ENCODE assay signal across 20 cellular contexts in genomic region chr10:1872151-1872726, GRCh38.
DNase-seq lines count a peak whose midpoint lies in the region; ATAC-seq and TF ChIP-seq lines count a peak whose summit lies in the region.
"Had no signal": no experiment of that assay in that cellular context is flagged by ENCODE, and none has a peak within 500 bp of the region (broad histone marks: within the 10 kb centered on the region; RNA-seq: fewer than 3 reads in every experiment).

No MANE protein-coding gene starts in this region.

- H3K36me3 Mint-ChIP-seq in activated CD4-positive, alpha-beta T cell treated with anti-CD3 and anti-CD28 coated beads, Interleukin-2, amount 10 ng/mL, durations not matched to agents 24 days and 14 days (ENCODE audit: low read depth): no peaks in the 10 kb centered on the region
- H3K36me3 Mint-ChIP-seq in activated T-helper 1 cell treated with anti-CD3 and anti-CD28 coated beads, Interleukin-12 subunit alpha, Interleukin-12 subunit beta, Interleukin-2, Interleukin-4 antibody, amounts not matched to agents 30 ng/mL and 10 ng/mL and 1 ng/mL, durations not matched to agents 14 hours and 24 hours and 36 hours (ENCODE audit: low read depth): no peaks in the 10 kb centered on the region
- no peaks in the 10 kb centered on the region for H3K36me3 Mint-ChIP-seq in neural progenitor cell
- H3K36me3 Mint-ChIP-seq: CD8-positive, alpha-beta memory T cell had no signal

- H3K27ac ChIP-seq in esophagus muscularis mucosa (replicated peaks in 1 of 4) (no peak overlapping the region), neural progenitor cell (no peak overlapping the region)
- H3K27ac ChIP-seq: 22Rv1, C4-2B had no signal

- H4K20me1 ChIP-seq in neural progenitor cell (ENCODE audit: low read depth): no peaks in the 10 kb centered on the region

- no peaks in the 10 kb centered on the region for H3K79me2 ChIP-seq in neural progenitor cell (ENCODE audit: low read depth)

- no peak for ATAC-seq in HG03342 (IDR thresholded peaks at IDR 0.05; ENCODE audit: unreplicated experiment)
- ATAC-seq: GM12878, GM23338, HCT116 had no signal

- TF ChIP-seq POLR2A in esophagus muscularis mucosa (IDR thresholded peaks at IDR 0.05; ENCODE audit: low read depth): no peak

- intact Hi-C loops in activated CD4-positive, alpha-beta T cell treated with anti-CD3 and anti-CD28 coated beads, Interleukin-2, amount 10 ng/mL, durations not matched to agents 24 days and 14 days (cut with micrococcal nuclease): no loop called here
- intact Hi-C loops in esophagus muscularis mucosa (cut with DNase I): no loop called here
- intact Hi-C loops in activated T-helper 1 cell treated with anti-CD3 and anti-CD28 coated beads, Interleukin-12 subunit alpha, Interleukin-12 subunit beta, Interleukin-2, Interleukin-4 antibody, amounts not matched to agents 30 ng/mL and 10 ng/mL and 1 ng/mL, durations not matched to agents 14 hours and 24 hours and 36 hours (cut with micrococcal nuclease): no loop called here

- H3K4me1 Mint-ChIP-seq in activated CD4-positive, alpha-beta T cell treated with anti-CD3 and anti-CD28 coated beads, Interleukin-2, amount 10 ng/mL, durations not matched to agents 24 days and 14 days: no peaks in the 10 kb centered on the region
- H3K4me1 Mint-ChIP-seq in activated T-helper 1 cell treated with anti-CD3 and anti-CD28 coated beads, Interleukin-12 subunit alpha, Interleukin-12 subunit beta, Interleukin-2, Interleukin-4 antibody, amounts not matched to agents 30 ng/mL and 10 ng/mL and 1 ng/mL, durations not matched to agents 14 hours and 24 hours and 36 hours (ENCODE audit: low read depth): no peaks in the 10 kb centered on the region
- H3K4me1 Mint-ChIP-seq in neural progenitor cell: peaks cover 4% of the 10 kb centered on the region
- H3K4me1 Mint-ChIP-seq: CD8-positive, alpha-beta memory T cell; GM23338 had no signal

- H3K27ac Mint-ChIP-seq in activated CD4-positive, alpha-beta T cell treated with anti-CD3 and anti-CD28 coated beads, Interleukin-2, amount 10 ng/mL, durations not matched to agents 24 days and 14 days: no peak overlapping the region
- no peak overlapping the region for H3K27ac Mint-ChIP-seq in activated T-helper 1 cell treated with anti-CD3 and anti-CD28 coated beads, Interleukin-12 subunit alpha, Interleukin-12 subunit beta, Interleukin-2, Interleukin-4 antibody, amounts not matched to agents 30 ng/mL and 10 ng/mL and 1 ng/mL, durations not matched to agents 14 hours and 24 hours and 36 hours
- H3K27ac Mint-ChIP-seq in neural progenitor cell: no peak overlapping the region
- H3K27ac Mint-ChIP-seq: CD4-positive, alpha-beta T cell; GM23338; H9 had no signal

- H3K4me2 ChIP-seq in neural progenitor cell: no peak overlapping the region
- H3K4me2 ChIP-seq: GM23338 had no signal

- H3K9me3 Mint-ChIP-seq in activated CD4-positive, alpha-beta T cell treated with anti-CD3 and anti-CD28 coated beads, Interleukin-2, amount 10 ng/mL, durations not matched to agents 24 days and 14 days: no peaks in the 10 kb centered on the region
- no peaks in the 10 kb centered on the region for H3K9me3 Mint-ChIP-seq in activated T-helper 1 cell treated with anti-CD3 and anti-CD28 coated beads, Interleukin-12 subunit alpha, Interleukin-12 subunit beta, Interleukin-2, Interleukin-4 antibody, amounts not matched to agents 30 ng/mL and 10 ng/mL and 1 ng/mL, durations not matched to agents 14 hours and 24 hours and 36 hours
- H3K9me3 Mint-ChIP-seq in neural progenitor cell: peaks cover 6% of the 10 kb centered on the region

- WGBS in esophagus muscularis mucosa: 74% methylated on average over 7 of the region's 7 CpGs

- no peak overlapping the region for H3K4me3 ChIP-seq in esophagus muscularis mucosa
- no peak overlapping the region for H3K4me3 ChIP-seq in neural progenitor cell
- H3K4me3 ChIP-seq: GM12878, GM23338 had no signal

- no peak overlapping the region for H3K9ac ChIP-seq in neural progenitor cell

- TF ChIP-seq CTCF in esophagus muscularis mucosa (IDR thresholded peaks at IDR 0.05) (no peak), neural progenitor cell (IDR thresholded peaks at IDR 0.05) (no peak)

- H3F3A ChIP-seq in neural progenitor cell (ENCODE audit: low read depth): no peaks in the 10 kb centered on the region

- no peaks in the 10 kb centered on the region for H3K4me1 ChIP-seq in esophagus muscularis mucosa
- H3K4me1 ChIP-seq in neural progenitor cell: no peaks in the 10 kb centered on the region
- H3K4me1 ChIP-seq: BE2C had no signal

- no peak overlapping the region for H2AFZ ChIP-seq in neural progenitor cell (replicated peaks)
- H2AFZ ChIP-seq: GM23338 had no signal

- TF ChIP-seq EP300 in esophagus muscularis mucosa (IDR thresholded peaks at IDR 0.05): no peak

- no peaks in the 10 kb centered on the region for H3K27me3 ChIP-seq in esophagus muscularis mucosa
- no peaks in the 10 kb centered on the region for H3K27me3 ChIP-seq in neural progenitor cell
- H3K27me3 ChIP-seq: BE2C had no signal

- peaks cover 0 to 7% (median 3%) of the 10 kb centered on the region in 4 donors for H3K9me3 ChIP-seq in esophagus muscularis mucosa
- H3K9me3 ChIP-seq in neural progenitor cell (ENCODE audit: low read depth): no peaks in the 10 kb centered on the region
- H3K9me3 ChIP-seq: BE2C had no signal

- DNase-seq in activated CD4-positive, alpha-beta T cell treated with anti-CD3 and anti-CD28 coated beads, Interleukin-2, amount 10 ng/mL, durations not matched to agents 24 days and 14 days: peak; percentile 17
- no peak for DNase-seq in activated CD4-positive, alpha-beta T cell treated with anti-CD3 and anti-CD28 coated beads, Interleukin-2, amount 50 U/mL, for 4 hours
- DNase-seq in esophagus muscularis mucosa (ENCODE audit: extremely low spot score): peak; percentile 55
- DNase-seq in putamen (ENCODE audit: low spot score): peak; percentile 52
- no peak for DNase-seq in activated T-helper 1 cell treated with anti-CD3 and anti-CD28 coated beads, Interleukin-12 subunit alpha, Interleukin-12 subunit beta, Interleukin-2, Interleukin-4 antibody, amounts not matched to agents 30 ng/mL and 10 ng/mL and 1 ng/mL, durations not matched to agents 14 hours and 24 hours and 36 hours (ENCODE audit: low spot score)
- no peak for DNase-seq in neural progenitor cell (ENCODE audit: low spot score)
- DNase-seq: BE2C; CD4-positive, alpha-beta T cell; CD8-positive, alpha-beta memory T cell; DMS 273 treated with DMSO at 0.1 percent for 48 hours; DMS79; EL; GDM1; H9 had no signal

- no peaks in the 10 kb centered on the region for H3K27me3 Mint-ChIP-seq in activated CD4-positive, alpha-beta T cell treated with anti-CD3 and anti-CD28 coated beads, Interleukin-2, amount 10 ng/mL, durations not matched to agents 24 days and 14 days
- peaks cover 4% of the 10 kb centered on the region for H3K27me3 Mint-ChIP-seq in activated T-helper 1 cell treated with anti-CD3 and anti-CD28 coated beads, Interleukin-12 subunit alpha, Interleukin-12 subunit beta, Interleukin-2, Interleukin-4 antibody, amounts not matched to agents 30 ng/mL and 10 ng/mL and 1 ng/mL, durations not matched to agents 14 hours and 24 hours and 36 hours (ENCODE audit: insufficient read depth)
- peaks cover 8% of the 10 kb centered on the region for H3K27me3 Mint-ChIP-seq in neural progenitor cell (ENCODE audit: insufficient read depth, low read depth)
- H3K27me3 Mint-ChIP-seq: CD4-positive, alpha-beta T cell had no signal

- H3K4me3 Mint-ChIP-seq in activated CD4-positive, alpha-beta T cell treated with anti-CD3 and anti-CD28 coated beads, Interleukin-2, amount 10 ng/mL, durations not matched to agents 24 days and 14 days: no peak overlapping the region
- no peak overlapping the region for H3K4me3 Mint-ChIP-seq in activated T-helper 1 cell treated with anti-CD3 and anti-CD28 coated beads, Interleukin-12 subunit alpha, Interleukin-12 subunit beta, Interleukin-2, Interleukin-4 antibody, amounts not matched to agents 30 ng/mL and 10 ng/mL and 1 ng/mL, durations not matched to agents 14 hours and 24 hours and 36 hours
- no peak overlapping the region for H3K4me3 Mint-ChIP-seq in neural progenitor cell
- H3K4me3 Mint-ChIP-seq: CD4-positive, alpha-beta T cell; CD8-positive, alpha-beta memory T cell; GM23338; H9 had no signal

- H3K36me3 ChIP-seq in esophagus muscularis mucosa (no peaks in the 10 kb centered on the region), neural progenitor cell (no peaks in the 10 kb centered on the region)
- H3K36me3 ChIP-seq: BE2C had no signal

Comparison
In these comparisons a context has a peak if more than half of its experiments do, and no peak if none do; other contexts are left out.
1. DNase-seq: peak in activated CD4-positive, alpha-beta T cell treated with anti-CD3 and anti-CD28 coated beads, Interleukin-2, amount 10 ng/mL, durations not matched to agents 24 days and 14 days (single experiment), esophagus muscularis mucosa (single experiment) and putamen (single experiment); none in activated CD4-positive, alpha-beta T cell treated with anti-CD3 and anti-CD28 coated beads, Interleukin-2, amount 50 U/mL, for 4 hours (0 of 2), activated T-helper 1 cell treated with anti-CD3 and anti-CD28 coated beads, Interleukin-12 subunit alpha, Interleukin-12 subunit beta, Interleukin-2, Interleukin-4 antibody, amounts not matched to agents 30 ng/mL and 10 ng/mL and 1 ng/mL, durations not matched to agents 14 hours and 24 hours and 36 hours (single experiment) and neural progenitor cell (single experiment).